Comparison of ENCODE assay signal across 17 cellular contexts in the genomic region with DNA sequence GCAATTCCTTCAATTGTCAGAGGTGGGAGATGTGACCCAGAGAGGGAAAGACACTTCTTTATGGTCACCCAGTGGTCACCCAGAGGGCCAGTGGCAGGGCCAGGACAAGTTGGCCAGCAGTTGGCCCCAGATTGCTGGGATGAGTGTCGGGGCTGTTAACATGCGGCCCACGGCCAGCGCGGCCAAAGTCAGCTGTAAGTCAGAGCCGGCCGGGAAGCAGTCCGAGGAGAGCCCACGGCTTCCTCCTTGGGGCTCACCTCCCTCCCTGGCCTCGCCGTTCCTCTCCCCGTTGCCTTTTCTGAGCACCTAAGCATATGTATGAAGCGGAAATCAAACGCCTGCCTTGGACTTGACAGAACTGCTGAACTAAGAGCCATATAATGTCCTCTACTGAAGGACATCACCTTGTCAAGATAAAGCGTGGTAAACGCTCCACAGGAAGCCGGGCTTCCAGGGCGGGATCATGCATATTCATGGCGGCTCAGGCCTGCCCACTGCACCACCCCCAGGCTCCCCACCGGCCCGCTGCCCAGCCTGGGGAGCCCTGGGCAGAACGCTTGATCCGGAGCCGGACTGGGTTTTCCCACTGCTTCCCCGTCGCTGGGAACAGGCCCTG.
DNase-seq lines count a peak whose midpoint lies in the region; ATAC-seq, FAIRE-seq and TF ChIP-seq lines count a peak whose summit lies in the region.
"Had no signal": no experiment of that assay in that cellular context is flagged by ENCODE, and none has a peak within 500 bp of the region (broad histone marks: within the 10 kb centered on the region; RNA-seq: fewer than 3 reads in every experiment).

No MANE protein-coding gene starts in this region.

- DNase-seq in ELF-1 (ENCODE audit: low read depth, low spot score) (peak; percentile 49), GM12878 (ENCODE audit: low read depth, low spot score) (no peak), iPS-NIHi11 (ENCODE audit: low spot score) (peak; percentile 64), trophoblast cell (no peak), NCI-H146 treated with DMSO at 0.1 percent for 48 hours (lab: John Stamatoyannopoulos, UW; ENCODE audit: unreplicated experiment) (no peak), NCI-H1930 (lab: John Stamatoyannopoulos, UW) (no peak), NCI-H2171 treated with DMSO at 0.1 percent for 48 hours (lab: John Stamatoyannopoulos, UW) (no peak)
- DNase-seq: activated gamma-delta T cell treated with Interleukin-2 at 50 U/mL for 16 hours; CD4-positive, alpha-beta memory T cell; immature natural killer cell; KBM-7; NCI-H446 had no signal

- H3K4me2 ChIP-seq in GM12878 (ENCODE audit: control insufficient read depth, insufficient read depth), result no peak overlapping the region
- peak overlapping the region; percentile 45 for H3K4me2 ChIP-seq in trophoblast cell (ENCODE audit: low read length)

- intact Hi-C loops in GM12878 (cut with micrococcal nuclease; ENCODE audit: unreplicated experiment), result no loop called here

- no peak overlapping the region for H3K23ac ChIP-seq in trophoblast cell (ENCODE audit: low read length)

- TF ChIP-seq EP300 in GM12878 (IDR thresholded peaks at IDR 0.05; ENCODE audit: borderline replicate concordance in 1 of 2, control insufficient read depth in 1 of 2, low read depth in 2 of 2, low read length in 2 of 2), result no peak

- FAIRE-seq in GM12878 (lab: Jason Lieb, UNC), result no peak
- FAIRE-seq: GM18507 had no signal

- TF ChIP-seq RAD21 in GM12878 (IDR thresholded peaks at IDR 0.05; ENCODE audit: insufficient read depth, low read depth, low read length), result no peak

- no peak overlapping the region for H3K4ac ChIP-seq in trophoblast cell (ENCODE audit: low read depth, low read length)

- H3K79me2 ChIP-seq in GM12878 (ENCODE audit: control insufficient read depth, insufficient read depth, low read length) (no peaks in the 10 kb centered on the region), trophoblast cell (ENCODE audit: control insufficient read depth, insufficient read depth, low read length, poor library complexity) (no peaks in the 10 kb centered on the region)

- CTCF ChIA-PET in GM12878 (lab: Yijun Ruan, JAX), result interaction anchor here (0.6 to 0.8 kb wide), 2 partner anchors 22 to 31 kb away, joined by 3 to 4 read pairs; no protein-coding TSS in a partner anchor

- no peak overlapping the region for H3K4me3 ChIP-seq in GM12878
- no peak overlapping the region for H3K4me3 ChIP-seq in trophoblast cell (ENCODE audit: low read depth, low read length)
- H3K4me3 ChIP-seq: HAP-1, prostate gland had no signal

- SMC1A ChIA-PET in GM12878 (lab: Charles Lee; ENCODE audit: uncharacterized antibody, unreplicated experiment), result interaction anchor here (1.3 kb wide), 1 partner anchor 110 kb away, joined by 3 read pairs; no protein-coding TSS in a partner anchor

- no peak overlapping the region for H4K8ac ChIP-seq in trophoblast cell (ENCODE audit: low read depth, low read length)

- WGBS in GM12878 (ENCODE audit: insufficient coverage, insufficient replicate concordance, low lambda C conversion rate, missing lambda C conversion rate), result 6% methylated on average over 26 of the region's 26 CpGs
- WGBS in trophoblast cell (ENCODE audit: extremely low coverage, insufficient coverage, insufficient read length), result no CpG with 5 or more reads among the region's 26 CpGs

- H3K4me1 ChIP-seq in GM12878 (ENCODE audit: control insufficient read depth, insufficient read depth, low read length) (no peaks in the 10 kb centered on the region), trophoblast cell (ENCODE audit: control insufficient read depth in 1 of 2, insufficient read depth in 2 of 2, low read length in 2 of 2) (no peaks in the 10 kb centered on the region)
- H3K4me1 ChIP-seq: HAP-1, prostate gland had no signal

- H2BK120ac ChIP-seq in trophoblast cell (ENCODE audit: insufficient read depth, low read length, poor library complexity), result no peak overlapping the region

- BruUV-seq in GM12878 (replicated peaks; lab: Mats Ljungman, UMichigan), result no TSS peak

- POLR2A ChIA-PET in GM12878 (lab: Charles Lee), result no interaction called here

- H3K14ac ChIP-seq in trophoblast cell (ENCODE audit: low read length), result no peak overlapping the region

- H3K9ac ChIP-seq in GM12878 (ENCODE audit: control insufficient read depth, insufficient read depth, low read length) (no peak overlapping the region), trophoblast cell (ENCODE audit: low read length) (no peak overlapping the region)

- RAD21 ChIA-PET in GM12878 (lab: Charles Lee; ENCODE audit: unreplicated experiment), result no interaction called here

- no peaks in the 10 kb centered on the region for H4K20me1 ChIP-seq in GM12878 (ENCODE audit: control insufficient read depth, insufficient read depth)

- in situ Hi-C loops in GM12878 (cut with MboI), result loop anchor here (5.0 kb wide), 1 partner anchor 50 kb away; no protein-coding TSS in a partner anchor

- H2AFZ ChIP-seq in GM12878 (ENCODE audit: control insufficient read depth, low read depth, low read length) (no peak overlapping the region), trophoblast cell (ENCODE audit: insufficient read depth, low read length, poor library complexity) (no peak overlapping the region)

- no peak overlapping the region for H2BK5ac ChIP-seq in trophoblast cell (ENCODE audit: low read depth, low read length, poor library complexity)

- peaks cover 0 to 3% of the 10 kb centered on the region in 2 experiments; a peak in 3 of 4 replicates for H3K27me3 ChIP-seq in GM12878 (replicated peaks in 1 of 2; ENCODE audit: control insufficient read depth in 2 of 2, insufficient read depth in 2 of 2, low read length in 1 of 2)
- H3K27me3 ChIP-seq in trophoblast cell (ENCODE audit: insufficient read depth, low read length), result no peaks in the 10 kb centered on the region

- no peak for TF ChIP-seq POLR2A in GM12878 (IDR thresholded peaks at IDR 0.05; ENCODE audit: low read depth, low read length)

- H3K27ac ChIP-seq in GM12878 (ENCODE audit: control insufficient read depth, insufficient read depth) (no peak overlapping the region), trophoblast cell (ENCODE audit: low read depth, low read length) (no peak overlapping the region)
- H3K27ac ChIP-seq: prostate gland had no signal

- H3K18ac ChIP-seq in trophoblast cell (ENCODE audit: low read length), result no peak overlapping the region

- H2AK5ac ChIP-seq in trophoblast cell (ENCODE audit: low read length), result no peak overlapping the region

- no peak for TF ChIP-seq CTCF in GM12878 (IDR thresholded peaks at IDR 0.05 in 2 of 3, conservative IDR thresholded peaks at IDR 0.05 in 1 of 3; ENCODE audit: control insufficient read depth in 2 of 3, extremely low read depth in 1 of 3, insufficient read depth in 1 of 3, low read depth in 3 of 3, low read length in 3 of 3)

- H4K12ac ChIP-seq in trophoblast cell (ENCODE audit: low read depth, low read length), result no peak overlapping the region

- ATAC-seq in GM12878, result no peak
- no peak for ATAC-seq in GM21619 (IDR thresholded peaks at IDR 0.05; ENCODE audit: unreplicated experiment)
- ATAC-seq: SK-N-SH treated with all-trans-retinoic acid at 6 μM for 48 hours had no signal

- no peaks in the 10 kb centered on the region for H3K36me3 ChIP-seq in GM12878 (ENCODE audit: control insufficient read depth in 2 of 2, insufficient read depth in 2 of 2, low read length in 1 of 2)
- no peaks in the 10 kb centered on the region for H3K36me3 ChIP-seq in trophoblast cell (ENCODE audit: control insufficient read depth in 1 of 2, insufficient read depth in 2 of 2, low read length in 2 of 2)
- H3K36me3 ChIP-seq: HAP-1, prostate gland had no signal

- no peak overlapping the region for H2BK12ac ChIP-seq in trophoblast cell (ENCODE audit: low read length)

- no peaks in the 10 kb centered on the region; the same call in 2 of the 3 replicates for H3K9me3 ChIP-seq in GM12878 (replicated peaks; ENCODE audit: control insufficient read depth, insufficient read depth, low read length)
- peaks cover 3% of the 10 kb centered on the region for H3K9me3 ChIP-seq in trophoblast cell (ENCODE audit: insufficient read depth, low read depth, low read length)
- H3K9me3 ChIP-seq: HAP-1, prostate gland had no signal

- no peak overlapping the region for H4K91ac ChIP-seq in trophoblast cell (ENCODE audit: low read depth, low read length)

- no peaks in the 10 kb centered on the region for H3K79me1 ChIP-seq in trophoblast cell (ENCODE audit: low read length)

TF ChIP-seq in GM12878, 131 proteins besides CTCF, POLR2A, EP300 and RAD21:
- TF ChIP-seq, protein P1, sequence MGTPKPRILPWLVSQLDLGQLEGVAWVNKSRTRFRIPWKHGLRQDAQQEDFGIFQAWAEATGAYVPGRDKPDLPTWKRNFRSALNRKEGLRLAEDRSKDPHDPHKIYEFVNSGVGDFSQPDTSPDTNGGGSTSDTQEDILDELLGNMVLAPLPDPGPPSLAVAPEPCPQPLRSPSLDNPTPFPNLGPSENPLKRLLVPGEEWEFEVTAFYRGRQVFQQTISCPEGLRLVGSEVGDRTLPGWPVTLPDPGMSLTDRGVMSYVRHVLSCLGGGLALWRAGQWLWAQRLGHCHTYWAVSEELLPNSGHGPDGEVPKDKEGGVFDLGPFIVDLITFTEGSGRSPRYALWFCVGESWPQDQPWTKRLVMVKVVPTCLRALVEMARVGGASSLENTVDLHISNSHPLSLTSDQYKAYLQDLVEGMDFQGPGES (IDR thresholded peaks at IDR 0.05), result no peak
- TF ChIP-seq SUPT20H (IDR thresholded peaks at IDR 0.05; ENCODE audit: borderline replicate concordance, control insufficient read depth, low read depth, low read length), result no peak
- TF ChIP-seq POU2F2 (IDR thresholded peaks at IDR 0.05; ENCODE audit: borderline replicate concordance, low read depth, low read length), result peak; percentile 52; the same call in 1 of the 3 replicates
- TF ChIP-seq, protein P2, sequence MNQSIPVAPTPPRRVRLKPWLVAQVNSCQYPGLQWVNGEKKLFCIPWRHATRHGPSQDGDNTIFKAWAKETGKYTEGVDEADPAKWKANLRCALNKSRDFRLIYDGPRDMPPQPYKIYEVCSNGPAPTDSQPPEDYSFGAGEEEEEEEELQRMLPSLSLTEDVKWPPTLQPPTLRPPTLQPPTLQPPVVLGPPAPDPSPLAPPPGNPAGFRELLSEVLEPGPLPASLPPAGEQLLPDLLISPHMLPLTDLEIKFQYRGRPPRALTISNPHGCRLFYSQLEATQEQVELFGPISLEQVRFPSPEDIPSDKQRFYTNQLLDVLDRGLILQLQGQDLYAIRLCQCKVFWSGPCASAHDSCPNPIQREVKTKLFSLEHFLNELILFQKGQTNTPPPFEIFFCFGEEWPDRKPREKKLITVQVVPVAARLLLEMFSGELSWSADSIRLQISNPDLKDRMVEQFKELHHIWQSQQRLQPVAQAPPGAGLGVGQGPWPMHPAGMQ (IDR thresholded peaks at IDR 0.05; ENCODE audit: borderline replicate concordance), result no peak
- no peak for TF ChIP-seq ZSCAN29 (IDR thresholded peaks at IDR 0.05)

Comparison
In these comparisons a context has a peak if more than half of its experiments do, and no peak if none do; other contexts are left out.
1. DNase-seq: peak in ELF-1 (single experiment) and iPS-NIHi11 (single experiment); none in GM12878 (single experiment), trophoblast cell (0 of 2), NCI-H146 treated with DMSO at 0.1 percent for 48 hours (single experiment), NCI-H1930 (0 of 2) and NCI-H2171 treated with DMSO at 0.1 percent for 48 hours (single experiment).